ENCODE assay signal across 8 cellular contexts in the genomic region with DNA sequence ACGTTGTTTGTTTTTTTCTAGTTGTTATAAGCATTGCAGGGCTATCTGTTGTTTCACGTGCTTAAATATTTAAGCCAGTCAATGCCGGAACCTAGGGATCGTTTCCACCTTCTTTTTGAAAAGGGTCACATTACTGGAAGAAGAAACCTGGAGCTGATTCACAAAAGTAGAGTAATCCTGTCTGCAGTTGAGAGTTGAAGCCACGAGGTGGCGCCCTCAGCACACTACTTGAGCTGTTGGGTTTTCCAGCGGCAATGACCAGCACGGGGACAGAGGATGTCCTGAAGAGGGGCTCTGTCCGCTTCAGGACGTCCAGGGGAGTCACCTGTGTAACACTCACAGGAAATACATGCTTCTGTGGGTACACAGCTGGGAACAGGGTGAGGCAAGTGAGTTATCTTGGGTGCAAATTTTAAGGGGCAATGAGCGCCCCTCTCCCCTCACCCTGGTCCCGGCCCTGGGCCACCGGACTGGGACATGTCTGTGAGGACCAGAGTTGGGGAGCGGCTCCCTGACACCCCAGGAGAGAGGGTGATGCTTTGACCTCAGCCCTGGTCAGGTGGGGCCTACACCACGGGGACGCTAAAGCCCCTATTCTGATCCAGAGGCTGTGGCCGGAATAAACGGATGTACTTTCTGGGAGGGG. TPM values are rescaled to one million over a fixed set of nuclear protein-coding genes. Genes with fewer than 3 reads are reported as not detected.
A peak's percentile ranks its signal among the peaks of the same experiment; 100 is the strongest.
DNase-seq lines count a peak whose midpoint lies in the region; ATAC-seq, FAIRE-seq and TF ChIP-seq lines count a peak whose summit lies in the region.

No MANE protein-coding gene starts in this region.

- no peak overlapping the region for H3K4me2 ChIP-seq in HepG2 (ENCODE audit: low read depth, low read length)

- no peaks in the 10 kb centered on the region for H3K36me3 ChIP-seq in HepG2 (replicated peaks in 1 of 2; ENCODE audit: control insufficient read depth in 1 of 2, insufficient read depth in 2 of 2, low read length in 2 of 2)

- peak; percentile 80 for TF ChIP-seq CTCF in coronary artery (IDR thresholded peaks at IDR 0.05)
- TF ChIP-seq CTCF in HepG2 (CRISPR knock-in tag; IDR thresholded peaks at IDR 0.05): peak; percentile 90

- peak; percentile 57 for FAIRE-seq in HepG2 (lab: Jason Lieb, UNC)

- POLR2A ChIA-PET in HepG2 (lab: Yijun Ruan, JAX): no interaction called here

- TF ChIP-seq EP300 in HepG2 (IDR thresholded peaks at IDR 0.05; ENCODE audit: low read depth in 2 of 2, low read length in 2 of 2) (no peak), HepG2 (CRISPR knock-in tag; IDR thresholded peaks at IDR 0.05; ENCODE audit: borderline replicate concordance) (no peak)

- no peaks in the 10 kb centered on the region for H3K79me2 ChIP-seq in HepG2 (ENCODE audit: insufficient read depth, low read length)

- H3K27me3 ChIP-seq in HepG2 (ENCODE audit: control insufficient read depth in 1 of 2, insufficient read depth in 2 of 2, low read length in 2 of 2): peaks cover 4 to 19% of the 10 kb centered on the region in 2 experiments; a peak in 4 of 5 replicates

- peaks cover 16% of the 10 kb centered on the region for H3K4me1 ChIP-seq in HepG2 (ENCODE audit: insufficient read depth, low read length)

- in situ Hi-C loops in HepG2 (cut with HindIII; ENCODE audit: extremely low pct_ligation_motif_present, low pct_unique_long_range_greater_than_20kb): loop anchor here (5.0 to 25.0 kb wide), 4 partner anchors 106 to 856 kb away; no protein-coding TSS in a partner anchor

- ATAC-seq in HepG2: peak; percentile 46
- ATAC-seq in GM19351 (IDR thresholded peaks at IDR 0.05; ENCODE audit: unreplicated experiment): no peak

- CTCF ChIA-PET in HepG2 (lab: Yijun Ruan, JAX; ENCODE audit: low intra/inter-chr PET ratio, low total read pairs): interaction anchor here (0.7 to 1.0 kb wide), 2 partner anchors 295 to 506 kb away, joined by 3 to 5 read pairs; no protein-coding TSS in a partner anchor

- BruUV-seq in HepG2 (replicated peaks; lab: Mats Ljungman, UMichigan): no TSS peak

- H2AFZ ChIP-seq in HepG2 (ENCODE audit: low read length): no peak overlapping the region

- H3K27ac ChIP-seq in coronary artery (no peak overlapping the region), HepG2 (ENCODE audit: extremely low read length, insufficient read depth, low read length) (no peak overlapping the region)

- H3K9me3 ChIP-seq in HepG2 (ENCODE audit: low read length): no peaks in the 10 kb centered on the region

- no peak for TF ChIP-seq POLR2A in HepG2 (IDR thresholded peaks at IDR 0.05; ENCODE audit: insufficient read depth in 1 of 2, low read depth in 2 of 2, low read length in 2 of 2)

- H3K9ac ChIP-seq in HepG2 (ENCODE audit: insufficient read depth, low read depth, low read length): no peak overlapping the region

- TF ChIP-seq RAD21 in HepG2 (CRISPR knock-in tag; IDR thresholded peaks at IDR 0.05): peak; percentile 63; the same call in 1 of the 2 replicates

- H4K20me1 ChIP-seq in HepG2 (ENCODE audit: insufficient read depth, low read length): no peaks in the 10 kb centered on the region

- H3K4me3 ChIP-seq in coronary artery (no peak overlapping the region), HepG2 (replicated peaks in 1 of 3; ENCODE audit: insufficient read depth in 1 of 3, low read depth in 2 of 3, low read length in 3 of 3) (no peak overlapping the region)

- intact Hi-C loops in HepG2 (cut with micrococcal nuclease; ENCODE audit: unreplicated experiment): loop anchor here (2.0 to 5.0 kb wide), 3 partner anchors 296 to 860 kb away; no protein-coding TSS in a partner anchor

- DNase-seq in activated gamma-delta T cell treated with Interleukin-2 at 50 U/mL for 16 hours (peak; percentile 46), activated gamma-delta T cell (lab: John Stamatoyannopoulos, UW) (no peak), NCI-H2107 (lab: John Stamatoyannopoulos, UW) (peak; percentile 25), coronary artery (ENCODE audit: low spot score) (no peak), HepG2 (ENCODE audit: low spot score) (peak; percentile 56)
- DNase-seq in activated CD4-positive, CD25-positive, alpha-beta regulatory T cell treated with anti-CD3 and anti-CD28 coated beads, Interleukin-2, amount 50 U/mL, for 72 hours: peak; percentile 66
- DNase-seq in stimulated activated CD4-positive, alpha-beta T cell treated with anti-CD3 and anti-CD28 coated beads, TNF-alpha, amount 100 ng/mL, for 4 hours (ENCODE audit: low read depth in 3 of 3): peak in 2 of 3 experiments; percentile 12 to 16

- WGBS in HepG2 (ENCODE audit: low lambda C conversion rate): 21% methylated on average over 12 of the region's 18 CpGs

TF ChIP-seq in HepG2, 621 proteins besides CTCF, POLR2A, EP300 and RAD21 (continues in another document):
- no peak for TF ChIP-seq ZNF329 (CRISPR knock-in tag; IDR thresholded peaks at IDR 0.05; ENCODE audit: low read depth)
- TF ChIP-seq ZNF101 (CRISPR knock-in tag; IDR thresholded peaks at IDR 0.05; ENCODE audit: borderline replicate concordance, low read depth): no peak
- TF ChIP-seq ZBTB42 (CRISPR knock-in tag; IDR thresholded peaks at IDR 0.05): no peak
- no peak for TF ChIP-seq EED (CRISPR knock-in tag; IDR thresholded peaks at IDR 0.05)

RNA-seq across cellular contexts. Expression of gene WDFY4, which starts 26.3 kb away (rescaled TPM):
- total RNA-seq in HepG2 (2016; rRNA removed; fragmentation: Illumina TruSeq; extraction: Trizol): not detected in 2 replicates
- not detected in 2 replicates for total RNA-seq in HepG2 (2016; cell fraction: cytosol; rRNA removed; fragmentation: Illumina TruSeq; extraction: Trizol; ENCODE audit: low read depth)
- total RNA-seq in HepG2 (2016; cell fraction: insoluble cytoplasmic fraction; rRNA removed; fragmentation: Illumina TruSeq; extraction: Trizol): not detected in 2 replicates
- total RNA-seq in HepG2 (2016; cell fraction: membrane; rRNA removed; fragmentation: Illumina TruSeq; extraction: Trizol): not detected in 2 replicates
- total RNA-seq in HepG2 (2016; cell fraction: nucleus; rRNA removed; fragmentation: Illumina TruSeq; extraction: Trizol): not detected in 2 replicates
- not detected in 2 replicates for polyA plus RNA-seq in HepG2 (2011; rRNA removed)
- not detected in 2 replicates for polyA plus RNA-seq in HepG2 (2011; cell fraction: cytosol; rRNA removed)
- 0.05 and 0.14 TPM in 2 replicates for polyA plus RNA-seq in HepG2 (2011; cell fraction: nucleus; rRNA removed)
- not detected in 2 replicates for polyA plus RNA-seq in HepG2 (2012)
- not detected in 2 replicates for polyA plus RNA-seq in HepG2 (2016; cell fraction: cytosol; fragmentation: Illumina TruSeq; extraction: Trizol; ENCODE audit: low read depth)
- polyA plus RNA-seq in HepG2 (2016; cell fraction: insoluble cytoplasmic fraction; fragmentation: Illumina TruSeq; extraction: Trizol; ENCODE audit: low read depth): not detected in 2 replicates
- polyA plus RNA-seq in HepG2 (2016; cell fraction: membrane; fragmentation: Illumina TruSeq; extraction: Trizol; ENCODE audit: low read depth): not detected in 2 replicates
- polyA plus RNA-seq in HepG2 (2016; cell fraction: nucleus; fragmentation: Illumina TruSeq; extraction: Trizol; ENCODE audit: insufficient read depth, low read depth): not detected in 2 replicates
- 0.19 TPM in 1 of 2 replicates, not detected in the other for polyA minus RNA-seq in HepG2 (2011; rRNA and poly(A)+ RNA removed; ENCODE audit: low replicate concordance)
- polyA minus RNA-seq in HepG2 (2011; cell fraction: cytosol; rRNA and poly(A)+ RNA removed): not detected in 2 replicates
- polyA minus RNA-seq in HepG2 (2011; cell fraction: nucleus; rRNA and poly(A)+ RNA removed): not detected in 2 replicates

RNA-seq across cellular contexts. Expression of gene ARHGAP22, which starts 53.5 kb away (rescaled TPM):
- 0.38 TPM in 1 of 2 replicates, not detected in the other for total RNA-seq in HepG2 (2016; rRNA removed; fragmentation: Illumina TruSeq; extraction: Trizol)
- 0.20 and 0.26 TPM in 2 replicates for total RNA-seq in HepG2 (2016; cell fraction: cytosol; rRNA removed; fragmentation: Illumina TruSeq; extraction: Trizol; ENCODE audit: low read depth)
- total RNA-seq in HepG2 (2016; cell fraction: insoluble cytoplasmic fraction; rRNA removed; fragmentation: Illumina TruSeq; extraction: Trizol): 0.18 and 0.24 TPM in 2 replicates
- 0.25 and 0.34 TPM in 2 replicates for total RNA-seq in HepG2 (2016; cell fraction: membrane; rRNA removed; fragmentation: Illumina TruSeq; extraction: Trizol)
- not detected in 2 replicates for total RNA-seq in HepG2 (2016; cell fraction: nucleus; rRNA removed; fragmentation: Illumina TruSeq; extraction: Trizol)
- polyA plus RNA-seq in HepG2 (2011; rRNA removed): 0.05 and 0.08 TPM in 2 replicates
- 0.04 TPM in 2 replicates for polyA plus RNA-seq in HepG2 (2011; cell fraction: cytosol; rRNA removed)
- 0.16 and 0.23 TPM in 2 replicates for polyA plus RNA-seq in HepG2 (2011; cell fraction: nucleus; rRNA removed)
- 0.07 TPM in 1 of 2 replicates, not detected in the other for polyA plus RNA-seq in HepG2 (2012)
- polyA plus RNA-seq in HepG2 (2016; cell fraction: cytosol; fragmentation: Illumina TruSeq; extraction: Trizol; ENCODE audit: low read depth): 0.08 and 0.14 TPM in 2 replicates
- polyA plus RNA-seq in HepG2 (2016; cell fraction: insoluble cytoplasmic fraction; fragmentation: Illumina TruSeq; extraction: Trizol; ENCODE audit: low read depth): 0.11 TPM in 2 replicates
- polyA plus RNA-seq in HepG2 (2016; cell fraction: membrane; fragmentation: Illumina TruSeq; extraction: Trizol; ENCODE audit: low read depth): 0.09 and 0.40 TPM in 2 replicates
- polyA plus RNA-seq in HepG2 (2016; cell fraction: nucleus; fragmentation: Illumina TruSeq; extraction: Trizol; ENCODE audit: insufficient read depth, low read depth): 0.56 TPM in 1 of 2 replicates, not detected in the other
- 0.10 TPM in 1 of 2 replicates, not detected in the other for polyA minus RNA-seq in HepG2 (2011; rRNA and poly(A)+ RNA removed; ENCODE audit: low replicate concordance)
- not detected in 2 replicates for polyA minus RNA-seq in HepG2 (2011; cell fraction: cytosol; rRNA and poly(A)+ RNA removed)
- polyA minus RNA-seq in HepG2 (2011; cell fraction: nucleus; rRNA and poly(A)+ RNA removed): not detected in 2 replicates

Comparison
In these comparisons a context has a peak if more than half of its experiments do, and no peak if none do; other contexts are left out.
1. DNase-seq: peak in activated gamma-delta T cell treated with Interleukin-2 at 50 U/mL for 16 hours (single experiment), NCI-H2107 (single experiment), activated CD4-positive, CD25-positive, alpha-beta regulatory T cell treated with anti-CD3 and anti-CD28 coated beads, Interleukin-2, amount 50 U/mL, for 72 hours (single experiment), HepG2 (single experiment) and stimulated activated CD4-positive, alpha-beta T cell treated with anti-CD3 and anti-CD28 coated beads, TNF-alpha, amount 100 ng/mL, for 4 hours (2 of 3); none in activated gamma-delta T cell (single experiment) and coronary artery (single experiment).